8 cellular contexts compared by ENCODE assay signal in the genomic region with DNA sequence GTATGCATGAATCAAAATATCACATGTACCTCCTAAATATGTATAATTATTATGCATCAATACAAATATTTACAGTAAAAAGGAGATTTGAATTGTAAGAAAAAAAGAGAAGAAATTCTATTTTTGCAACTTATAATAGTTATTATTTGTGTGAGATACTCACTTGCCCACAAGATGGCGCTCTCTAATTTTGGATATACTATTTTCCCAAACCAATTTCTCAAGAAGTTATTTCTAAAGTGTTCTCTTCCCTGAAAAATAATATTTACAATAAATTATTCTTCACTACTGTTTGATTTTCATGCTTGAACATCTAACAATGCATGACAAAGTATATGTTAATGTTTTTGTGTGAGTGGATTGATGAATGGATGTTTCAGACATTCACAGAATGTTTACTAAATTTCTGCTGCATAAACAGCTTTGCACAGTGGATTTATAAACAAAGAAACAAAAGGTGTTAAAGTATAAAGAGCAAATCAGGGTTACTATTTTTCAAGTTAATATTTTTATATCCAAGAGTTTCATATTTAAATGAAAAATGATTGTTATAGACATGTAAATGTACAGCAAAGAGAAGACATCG.
A peak's percentile ranks its signal among the peaks of the same experiment; 100 is the strongest.
DNase-seq lines count a peak whose midpoint lies in the region; ATAC-seq and TF ChIP-seq lines count a peak whose summit lies in the region.

No MANE protein-coding gene starts in this region.

- no peaks in the 10 kb centered on the region for H3K4me1 ChIP-seq in breast epithelium

- no peaks in the 10 kb centered on the region for H3K9me3 ChIP-seq in breast epithelium

- ATAC-seq in GM21447 (IDR thresholded peaks at IDR 0.05; ENCODE audit: unreplicated experiment) (no peak), HG02798 (IDR thresholded peaks at IDR 0.05; ENCODE audit: poor library complexity, unreplicated experiment) (no peak), HG03442 (IDR thresholded peaks at IDR 0.05; ENCODE audit: unreplicated experiment) (no peak)

- no peak overlapping the region for H3K27ac ChIP-seq in breast epithelium

- no peaks in the 10 kb centered on the region for H3K36me3 ChIP-seq in breast epithelium

- DNase-seq in NCI-H82 (lab: John Stamatoyannopoulos, UW), result peak; percentile 44
- no peak for DNase-seq in NCI-H82 treated with DMSO at 0.1 percent for 48 hours (lab: John Stamatoyannopoulos, UW; ENCODE audit: unreplicated experiment)
- DNase-seq in M059J (ENCODE audit: low read depth), result peak; percentile 33
- no peak for DNase-seq in breast epithelium (ENCODE audit: low spot score in 2 of 2)
- DNase-seq in myocyte (ENCODE audit: low read depth), result peak; percentile 59

- H3K27me3 ChIP-seq in breast epithelium, result no peaks in the 10 kb centered on the region

- H3K4me3 ChIP-seq in breast epithelium, result no peak overlapping the region

- intact Hi-C loops in breast epithelium (cut with DNase I; ENCODE audit: low total_unique reads), result no loop called here

- TF ChIP-seq CTCF in breast epithelium (IDR thresholded peaks at IDR 0.05), result peak in 2 of 3 donors; percentile 13 to 51

- no peak for TF ChIP-seq POLR2A in breast epithelium (IDR thresholded peaks at IDR 0.05)

Comparison
In these comparisons a context has a peak if more than half of its experiments do, and no peak if none do; other contexts are left out.
1. DNase-seq: peak in NCI-H82 (single experiment), M059J (single experiment) and myocyte (single experiment); none in NCI-H82 treated with DMSO at 0.1 percent for 48 hours (single experiment) and breast epithelium (0 of 2).